ENCODE assay signal across 1 cellular context in genomic region chr4:80540349-80540748, GRCh38.
TF ChIP-seq lines count a peak whose summit lies in the region.

No MANE protein-coding gene starts in this region.

TF ChIP-seq in HEK293T, 16 proteins besides CTCF, POLR2A, EP300 and RAD21:
- TF ChIP-seq ELF4 (IDR thresholded peaks at IDR 0.05), result no peak
- TF ChIP-seq FOXM1 (IDR thresholded peaks at IDR 0.05; ENCODE audit: borderline replicate concordance), result no peak
- TF ChIP-seq SUZ12 (IDR thresholded peaks at IDR 0.05), result no peak
- TF ChIP-seq PKNOX1 (IDR thresholded peaks at IDR 0.05), result peak; percentile 60; the same call in 1 of the 2 replicates
